ENCODE assay signal across 25 cellular contexts in the genomic region with DNA sequence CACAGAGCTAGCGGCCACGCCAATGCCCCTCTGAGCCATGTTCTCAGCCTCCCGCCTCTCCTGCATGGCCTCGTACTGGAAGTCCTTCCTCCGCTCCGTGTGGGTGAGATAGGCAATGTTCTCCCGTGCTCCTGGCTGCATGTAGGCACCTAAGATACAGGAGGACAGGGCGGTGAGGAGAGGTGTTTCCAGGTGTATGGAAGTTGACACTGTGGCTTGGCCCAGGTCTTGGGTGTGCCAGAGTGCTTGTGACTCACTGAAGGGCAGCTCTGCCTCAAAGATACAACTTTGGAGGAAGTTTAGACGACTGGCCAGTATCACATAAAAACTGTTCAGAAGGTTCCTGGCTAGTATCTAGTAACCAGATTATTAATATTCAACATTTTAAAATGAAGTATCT. TPM values are rescaled to one million over a fixed set of nuclear protein-coding genes. Genes with fewer than 3 reads are reported as not detected.
DNase-seq lines count a peak whose midpoint lies in the region; ATAC-seq and TF ChIP-seq lines count a peak whose summit lies in the region.
"Had no signal": no experiment of that assay in that cellular context is flagged by ENCODE, and none has a peak within 500 bp of the region (broad histone marks: within the 10 kb centered on the region; RNA-seq: fewer than 3 reads in every experiment).

No MANE protein-coding gene starts in this region.

- 78 to 90% (median 83%) methylated on average over 9 of the region's 9 CpGs for WGBS in stomach, 5 donors

- intact Hi-C loops in stomach (cut with DNase I; ENCODE audit: low total_unique reads), result no loop called here

- H3K9me3 Mint-ChIP-seq in activated T-cell treated with anti-CD3 and anti-CD28 coated beads, Interleukin-2, amount 50 U/mL, for 24 hours, result no peaks in the 10 kb centered on the region
- H3K9me3 Mint-ChIP-seq in activated T-cell treated with anti-CD3 and anti-CD28 coated beads, Interleukin-2, amount 50 U/mL, for 4 hours, result no peaks in the 10 kb centered on the region
- H3K9me3 Mint-ChIP-seq: CD4-positive, CD25-positive, alpha-beta regulatory T cell had no signal

- POLR2A ChIA-PET in RWPE1 (lab: Yijun Ruan, JAX; ENCODE audit: low non-redundant PET), result no interaction called here

- H3K9me3 ChIP-seq in stomach, result no peaks in the 10 kb centered on the region
- H3K9me3 ChIP-seq: MG63, Peyer's patch had no signal

- H3K27ac Mint-ChIP-seq in activated T-cell treated with anti-CD3 and anti-CD28 coated beads, Interleukin-2, amount 50 U/mL, for 24 hours, result peak overlapping the region; percentile 56
- H3K27ac Mint-ChIP-seq: B cell; CD4-positive, CD25-positive, alpha-beta regulatory T cell had no signal

- peak overlapping the region; percentile 50 for H3K27ac ChIP-seq in RWPE1
- peak overlapping the region in 1 of 5 donors; percentile 1 for H3K27ac ChIP-seq in stomach
- no peak overlapping the region for H3K27ac ChIP-seq in substantia nigra (ENCODE audit: low read depth, low read length, poor library complexity, severe bottlenecking)
- H3K27ac ChIP-seq: GM23248, HL-60, Peyer's patch had no signal

- no peak for TF ChIP-seq POLR2A in stomach (IDR thresholded peaks at IDR 0.05)

- TF ChIP-seq EP300 in stomach (IDR thresholded peaks at IDR 0.05), result no peak

- CTCF ChIA-PET in RWPE1 (lab: Yijun Ruan, JAX), result no interaction called here

- no peaks in the 10 kb centered on the region for H3K27me3 Mint-ChIP-seq in activated T-cell treated with anti-CD3 and anti-CD28 coated beads, Interleukin-2, amount 50 U/mL, for 24 hours
- H3K27me3 Mint-ChIP-seq in activated T-cell treated with anti-CD3 and anti-CD28 coated beads, Interleukin-2, amount 50 U/mL, for 4 hours (ENCODE audit: low read depth), result no peaks in the 10 kb centered on the region
- H3K27me3 Mint-ChIP-seq: B cell; CD4-positive, CD25-positive, alpha-beta regulatory T cell had no signal

- no peak for TF ChIP-seq CTCF in RWPE1 (conservative IDR thresholded peaks at IDR 0.05; ENCODE audit: low read depth)
- no peak for TF ChIP-seq CTCF in epithelial cell of esophagus (IDR thresholded peaks at IDR 0.05; ENCODE audit: insufficient read depth, low read depth, low read length, missing control alignments)
- TF ChIP-seq CTCF in stomach (IDR thresholded peaks at IDR 0.05), result no peak

- no peak overlapping the region for H3K4me3 Mint-ChIP-seq in activated T-cell treated with anti-CD3 and anti-CD28 coated beads, Interleukin-2, amount 50 U/mL, for 24 hours
- H3K4me3 Mint-ChIP-seq in activated T-cell treated with anti-CD3 and anti-CD28 coated beads, Interleukin-2, amount 50 U/mL, for 4 hours, result no peak overlapping the region
- H3K4me3 Mint-ChIP-seq: B cell; CD4-positive, CD25-positive, alpha-beta regulatory T cell had no signal

- H3K4me1 ChIP-seq in stomach, result peaks cover 0 to 3% (median 0%) of the 10 kb centered on the region in 4 donors
- H3K4me1 ChIP-seq: Peyer's patch had no signal

- peaks cover 94% of the 10 kb centered on the region for H3K36me3 Mint-ChIP-seq in activated T-cell treated with anti-CD3 and anti-CD28 coated beads, Interleukin-2, amount 50 U/mL, for 24 hours (ENCODE audit: low read depth)
- H3K36me3 Mint-ChIP-seq in activated T-cell treated with anti-CD3 and anti-CD28 coated beads, Interleukin-2, amount 50 U/mL, for 4 hours (ENCODE audit: insufficient read depth), result peaks cover 45% of the 10 kb centered on the region

- H3K36me3 ChIP-seq in stomach, result peaks cover 58 to 100% (median 99%) of the 10 kb centered on the region in 4 donors

- H3K27me3 ChIP-seq in stomach, result no peaks in the 10 kb centered on the region
- H3K27me3 ChIP-seq: MG63, Peyer's patch had no signal

- DNase-seq in activated T-cell treated with anti-CD3 and anti-CD28 coated beads, Interleukin-2, amount 50 U/mL, for 24 hours, result no peak
- DNase-seq in activated T-cell treated with anti-CD3 and anti-CD28 coated beads, Interleukin-2, amount 50 U/mL, for 4 hours, result no peak
- no peak for DNase-seq in RWPE1 (ENCODE audit: low spot score)
- DNase-seq in epithelial cell of esophagus (ENCODE audit: low read depth), result peak; percentile 39
- peak; percentile 44 for DNase-seq in stomach
- DNase-seq in substantia nigra (lab: John Stamatoyannopoulos, UW), result no peak
- DNase-seq in stimulated activated naive CD4-positive, alpha-beta T cell (lab: John Stamatoyannopoulos, UW), result no peak
- DNase-seq: CD4-positive, CD25-positive, alpha-beta regulatory T cell; COR-L47; DMS 273 treated with DMSO at 0.1 percent for 48 hours; GM23248; HCEC 1CT; IMR-90; Karpas-422; MG63; NCI-H1048; NCI-H1436; NCI-H2029 treated with DMSO at 0.1 percent for 48 hours; NCI-H2171; NCI-H446; NCI-H69; Peyer's patch; SHP77 had no signal

- H3K4me1 Mint-ChIP-seq in activated T-cell treated with anti-CD3 and anti-CD28 coated beads, Interleukin-2, amount 50 U/mL, for 24 hours (ENCODE audit: low read depth), result peaks cover 10% of the 10 kb centered on the region
- no peaks in the 10 kb centered on the region for H3K4me1 Mint-ChIP-seq in activated T-cell treated with anti-CD3 and anti-CD28 coated beads, Interleukin-2, amount 50 U/mL, for 4 hours (ENCODE audit: low read depth)

- H3K4me3 ChIP-seq in epithelial cell of esophagus (ENCODE audit: low read length), result no peak overlapping the region
- H3K4me3 ChIP-seq in stomach, result no peak overlapping the region
- H3K4me3 ChIP-seq: GM23248, MG63, Peyer's patch had no signal

- no peak for ATAC-seq in activated T-cell treated with anti-CD3 and anti-CD28 coated beads, Interleukin-2, amount 50 U/mL, for 4 hours

RNA-seq across cellular contexts. Expression of gene SRRD, which starts 8.5 kb away (rescaled TPM):
- total RNA-seq in activated T-cell treated with anti-CD3 and anti-CD28 coated beads, Interleukin-2, amount 50 U/mL, for 4 hours, result 10 to 100 TPM; 32.5 to 40.4 (median 40.2) TPM
- total RNA-seq in stomach, result 10 to 100 TPM in 3 of 5 donors, 1 to 10 TPM in 2; 4.0 to 64.2 (median 10.8) TPM
- 10 to 100 TPM in 1 of 3 donors, 1 to 10 TPM in 2; 6.8 to 16.2 (median 9.2) TPM for polyA plus RNA-seq in stomach

RNA-seq across cellular contexts. Expression of gene HPS4, which starts 8.6 kb away (rescaled TPM):
- 10 to 100 TPM; 30.8 to 34.1 (median 33.8) TPM for total RNA-seq in activated T-cell treated with anti-CD3 and anti-CD28 coated beads, Interleukin-2, amount 50 U/mL, for 4 hours
- 10 to 100 TPM; 12.3 to 46.1 (median 42.7) TPM for total RNA-seq in stomach
- 10 to 100 TPM; 10.3 to 15.1 (median 13.4) TPM for polyA plus RNA-seq in stomach

RNA-seq across cellular contexts. Expression of gene TFIP11, which starts 20.1 kb away (rescaled TPM):
- 10 to 100 TPM; 52.4 to 68.5 (median 61.0) TPM for total RNA-seq in activated T-cell treated with anti-CD3 and anti-CD28 coated beads, Interleukin-2, amount 50 U/mL, for 4 hours
- 10 to 100 TPM; 11.6 to 48.7 (median 22.8) TPM for total RNA-seq in stomach
- polyA plus RNA-seq in stomach, result 10 to 100 TPM; 11.6 to 24.7 (median 15.1) TPM

Comparison
In these comparisons a context has a peak if more than half of its experiments do, and no peak if none do; other contexts are left out.
1. DNase-seq: peak in epithelial cell of esophagus (single experiment) and stomach (single experiment); none in activated T-cell treated with anti-CD3 and anti-CD28 coated beads, Interleukin-2, amount 50 U/mL, for 24 hours (single experiment), activated T-cell treated with anti-CD3 and anti-CD28 coated beads, Interleukin-2, amount 50 U/mL, for 4 hours (single experiment), RWPE1 (single experiment), substantia nigra (0 of 49) and stimulated activated naive CD4-positive, alpha-beta T cell (0 of 6).